ENCODE assay signal across 11 cellular contexts in the genomic region with DNA sequence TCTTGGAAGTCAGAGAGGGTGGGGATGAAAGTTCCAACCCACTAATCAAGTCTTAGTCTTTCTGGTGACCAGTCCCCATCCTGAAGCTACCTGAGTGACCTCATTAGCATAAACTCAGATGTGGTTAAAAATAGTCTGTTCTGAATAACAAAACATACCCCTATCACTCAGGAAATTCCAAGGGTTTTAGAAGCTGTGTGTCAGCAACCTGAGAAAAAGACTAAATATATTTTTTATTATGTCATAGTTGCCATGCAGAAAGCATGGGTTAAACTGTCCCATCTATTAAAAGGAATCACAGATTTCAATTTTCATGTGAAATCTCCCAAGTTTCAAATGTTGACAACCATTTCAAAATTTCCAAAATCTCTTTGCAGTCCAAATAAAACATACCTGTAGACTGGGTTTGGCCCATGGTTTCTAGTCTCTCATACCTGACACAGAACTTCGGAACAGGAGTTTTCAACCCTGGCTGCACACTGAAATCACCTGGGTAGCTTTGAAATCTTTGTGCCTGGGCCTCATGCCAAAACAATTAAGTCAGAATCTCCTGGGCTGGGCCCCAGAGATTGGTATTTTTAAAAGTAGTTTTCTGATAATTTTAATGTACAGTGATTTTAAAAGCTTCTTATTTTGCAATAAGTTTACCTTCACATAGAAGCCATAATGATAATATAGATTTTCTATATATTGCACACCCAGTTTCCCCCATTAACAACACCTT.
DNase-seq lines count a peak whose midpoint lies in the region; ATAC-seq and TF ChIP-seq lines count a peak whose summit lies in the region.
"Had no signal": no experiment of that assay in that cellular context is flagged by ENCODE, and none has a peak within 500 bp of the region (broad histone marks: within the 10 kb centered on the region; RNA-seq: fewer than 3 reads in every experiment).

No MANE protein-coding gene starts in this region.

- H3K27ac ChIP-seq in VCaP, result peak overlapping the region; percentile 8; the same call in 1 of the 2 replicates
- peak overlapping the region; percentile 78 to 80 for H3K27ac ChIP-seq in thoracic aorta
- H3K27ac ChIP-seq in SJCRH30, result no peak overlapping the region
- H3K27ac ChIP-seq: 22Rv1, cardiac muscle cell had no signal

- H3K4me1 ChIP-seq in thoracic aorta (ENCODE audit: control insufficient read depth in 1 of 2, low read depth in 2 of 2) (peaks cover 25 to 67% of the 10 kb centered on the region in 2 donors), SJCRH30 (peaks cover 21% of the 10 kb centered on the region; the same call in 1 of the 2 replicates)

- TF ChIP-seq CTCF in VCaP (conservative IDR thresholded peaks at IDR 0.05), result no peak
- TF ChIP-seq CTCF in thoracic aorta (IDR thresholded peaks at IDR 0.05), result no peak

- ATAC-seq in thoracic aorta (ENCODE audit: insufficient number of reproducible peaks, low FRiP score, low read depth), result no peak
- no peak for ATAC-seq in HG03097 (IDR thresholded peaks at IDR 0.05; ENCODE audit: low FRiP score, unreplicated experiment)

- H3K9me3 ChIP-seq in thoracic aorta, result no peaks in the 10 kb centered on the region
- H3K9me3 ChIP-seq in SJCRH30 (replicated peaks), result no peaks in the 10 kb centered on the region

- no peaks in the 10 kb centered on the region for H3K36me3 ChIP-seq in thoracic aorta
- no peaks in the 10 kb centered on the region for H3K36me3 ChIP-seq in SJCRH30
- H3K36me3 ChIP-seq: cardiac muscle cell had no signal

- DNase-seq in DMS 273 (lab: John Stamatoyannopoulos, UW; ENCODE audit: unreplicated experiment) (peak; percentile 23), DMS 273 treated with DMSO at 0.1 percent for 48 hours (lab: John Stamatoyannopoulos, UW) (no peak), iPS-NIHi11 (ENCODE audit: low spot score) (peak; percentile 11), thoracic aorta (ENCODE audit: low spot score) (no peak), middle frontal gyrus (ENCODE audit: extremely low spot score, low spot score) (no peak), SJCRH30 (no peak)
- DNase-seq: NCI-H1048 had no signal

- H3K27me3 ChIP-seq in thoracic aorta (replicated peaks; ENCODE audit: insufficient read depth) (no peaks in the 10 kb centered on the region), SJCRH30 (no peaks in the 10 kb centered on the region)
- H3K27me3 ChIP-seq: cardiac muscle cell had no signal

- H3K4me3 ChIP-seq in thoracic aorta, result no peak overlapping the region
- H3K4me3 ChIP-seq in SJCRH30, result no peak overlapping the region
- H3K4me3 ChIP-seq: cardiac muscle cell had no signal

Comparison
In these comparisons a context has a peak if more than half of its experiments do, and no peak if none do; other contexts are left out.
1. DNase-seq: peak in DMS 273 (single experiment) and iPS-NIHi11 (single experiment); none in DMS 273 treated with DMSO at 0.1 percent for 48 hours (single experiment), thoracic aorta (single experiment), middle frontal gyrus (single experiment) and SJCRH30 (0 of 2).